1 cellular context compared by ENCODE assay signal in the genomic region with DNA sequence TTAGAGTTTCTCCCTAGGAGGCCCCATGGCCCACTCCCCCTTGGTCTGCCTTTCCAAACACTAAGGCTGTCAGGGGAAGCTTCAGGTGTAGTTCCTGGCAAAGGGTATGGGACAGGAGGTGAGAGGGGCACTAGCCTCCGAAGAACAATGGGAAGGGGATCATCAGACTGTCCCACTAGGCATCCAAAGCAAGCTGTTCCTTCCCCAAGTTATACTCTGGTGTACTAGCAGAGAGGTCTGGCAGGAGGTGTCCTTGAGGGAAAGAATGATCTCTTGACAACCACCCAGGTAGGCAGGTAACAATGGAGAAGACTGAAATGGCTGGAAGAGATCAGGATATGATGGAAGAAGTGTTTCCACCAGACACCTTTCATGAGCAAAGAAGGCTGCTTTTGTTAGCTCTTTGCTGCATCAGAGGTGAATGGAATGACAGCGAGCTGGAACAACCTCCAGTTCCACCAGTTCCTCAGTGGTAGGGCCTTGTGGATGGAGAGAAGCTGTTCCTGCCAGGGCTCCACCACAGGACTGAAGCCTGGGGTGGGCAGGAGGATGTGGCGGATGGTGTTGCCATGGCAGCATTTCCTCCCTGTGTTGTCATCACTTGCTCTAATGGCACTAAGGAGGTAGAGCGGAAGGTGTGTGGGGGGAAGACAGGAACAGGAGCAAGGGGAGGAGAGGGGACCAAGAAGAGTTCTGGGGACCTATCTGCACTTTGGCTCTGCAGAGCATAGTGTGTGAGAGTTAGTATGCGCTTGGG.
TF ChIP-seq lines count a peak whose summit lies in the region.

No MANE protein-coding gene starts in this region.

TF ChIP-seq in H1, 55 proteins besides CTCF, POLR2A, EP300 and RAD21:
- TF ChIP-seq HDAC6 (IDR thresholded peaks at IDR 0.05; ENCODE audit: low read depth, low read length) = no peak
- TF ChIP-seq, protein P1, sequence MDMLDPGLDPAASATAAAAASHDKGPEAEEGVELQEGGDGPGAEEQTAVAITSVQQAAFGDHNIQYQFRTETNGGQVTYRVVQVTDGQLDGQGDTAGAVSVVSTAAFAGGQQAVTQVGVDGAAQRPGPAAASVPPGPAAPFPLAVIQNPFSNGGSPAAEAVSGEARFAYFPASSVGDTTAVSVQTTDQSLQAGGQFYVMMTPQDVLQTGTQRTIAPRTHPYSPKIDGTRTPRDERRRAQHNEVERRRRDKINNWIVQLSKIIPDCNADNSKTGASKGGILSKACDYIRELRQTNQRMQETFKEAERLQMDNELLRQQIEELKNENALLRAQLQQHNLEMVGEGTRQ (IDR thresholded peaks at IDR 0.05; ENCODE audit: low read length) = no peak
- no peak for TF ChIP-seq GTF2F1 (IDR thresholded peaks at IDR 0.05; ENCODE audit: borderline replicate concordance, low read depth, low read length)
- TF ChIP-seq SIN3A (conservative IDR thresholded peaks at IDR 0.05 in 1 of 2, IDR thresholded peaks at IDR 0.05 in 1 of 2; ENCODE audit: low read depth in 1 of 2, low read length in 2 of 2) = no peak
- TF ChIP-seq CBX8 (IDR thresholded peaks at IDR 0.05; ENCODE audit: borderline replicate concordance, low read depth, low read length) = no peak
- no peak for TF ChIP-seq HDAC2 (IDR thresholded peaks at IDR 0.05; ENCODE audit: borderline replicate concordance in 1 of 2, low read depth in 2 of 2, low read length in 2 of 2)
- no peak for TF ChIP-seq KDM5A (IDR thresholded peaks at IDR 0.05; ENCODE audit: low read length)
- TF ChIP-seq SRF (IDR thresholded peaks at IDR 0.05; ENCODE audit: low read depth, low read length) = no peak
- TF ChIP-seq ZNF274 (IDR thresholded peaks at IDR 0.05; ENCODE audit: borderline replicate concordance, extremely low read depth, low read length) = no peak
